ENCODE assay signal across 8 cellular contexts in genomic region chr17:7856840-7857723, GRCh38. TPM values are rescaled to one million over a fixed set of nuclear protein-coding genes. Genes with fewer than 3 reads are reported as not detected.
DNase-seq lines count a peak whose midpoint lies in the region; ATAC-seq, FAIRE-seq and TF ChIP-seq lines count a peak whose summit lies in the region.

A gene with protein sequence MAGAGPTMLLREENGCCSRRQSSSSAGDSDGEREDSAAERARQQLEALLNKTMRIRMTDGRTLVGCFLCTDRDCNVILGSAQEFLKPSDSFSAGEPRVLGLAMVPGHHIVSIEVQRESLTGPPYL (minus strand): TSS chr17:7857559. CDS start chr17:7857463, 96 bp downstream.

- peak; percentile 74 for ATAC-seq in GM19025 (IDR thresholded peaks at IDR 0.05; ENCODE audit: low read depth, unreplicated experiment)
- ATAC-seq in HG03342 (IDR thresholded peaks at IDR 0.05; ENCODE audit: unreplicated experiment) = peak; percentile 72

- peak; percentile 42 for TF ChIP-seq CTCF in kidney (IDR thresholded peaks at IDR 0.05; ENCODE audit: borderline replicate concordance, extremely low read depth, insufficient read depth)

- DNase-seq in AG20443 (ENCODE audit: low spot score) (peak; percentile 94), NCI-H345 treated with DMSO at 0.1 percent for 48 hours (lab: John Stamatoyannopoulos, UW; ENCODE audit: unreplicated experiment) (peak; percentile 95), cerebellar nuclear complex (lab: John Stamatoyannopoulos, UW) (peak; percentile 76 to 90), kidney (peak; percentile 99)
- DNase-seq in activated CD4-positive, CD25-positive, alpha-beta regulatory T cell treated with anti-CD3 and anti-CD28 coated beads, Interleukin-2, amount 50 U/mL, for 16 hours (ENCODE audit: low read depth, low spot score) = peak; percentile 91
- DNase-seq in stimulated activated CD4-positive, alpha-beta T cell treated with anti-CD3 and anti-CD28 coated beads, Interleukin-15, amount 100 ng/mL, for 24 hours = peak; percentile 95

- peak within 1 kb of the TSS; percentile 73 to 79 for H3K4me3 ChIP-seq in kidney (ENCODE audit: low read length in 2 of 2)

- peak within 1 kb of the TSS; percentile 63 to 72 for H3K9ac ChIP-seq in kidney (ENCODE audit: low read length in 2 of 2)

- no peaks in the 10 kb centered on the region for H3K9me3 ChIP-seq in kidney (ENCODE audit: control insufficient read depth in 1 of 2, low read length in 2 of 2)

- H3K27ac ChIP-seq in kidney (ENCODE audit: low read depth in 2 of 2, low read length in 2 of 2) = peak within 1 kb of the TSS; percentile 93

- H3K36me3 ChIP-seq in kidney (ENCODE audit: control insufficient read depth in 1 of 2, insufficient read depth in 2 of 2, low read length in 2 of 2) = peaks cover 7 to 10% of the 10 kb centered on the region in 2 donors

- FAIRE-seq in kidney (lab: Jason Lieb, UNC) = peak; percentile 61

- intact Hi-C loops in kidney (cut with DNase I) = no loop called here

- peaks cover 4 to 25% of the 10 kb centered on the region in 2 donors for H3K4me1 ChIP-seq in kidney (ENCODE audit: control insufficient read depth in 1 of 2, insufficient read depth in 1 of 2, low read depth in 1 of 2, low read length in 2 of 2)

RNA-seq across cellular contexts. Expression of the gene that starts here (rescaled TPM):
- total RNA-seq in kidney = 69.6 TPM
- polyA plus RNA-seq in kidney (ENCODE audit: insufficient read depth, low read depth, low replicate concordance) = 246 TPM

Comparison
In these comparisons a context has a peak if more than half of its experiments do, and no peak if none do; other contexts are left out.
1. Peak in every context shown above with its lines: DNase-seq, ATAC-seq, H3K4me3 ChIP-seq and H3K27ac ChIP-seq.